8 cellular contexts compared by ENCODE assay signal in genomic region chr12:34033628-34034296, GRCh38. TPM values are rescaled to one million over a fixed set of nuclear protein-coding genes. Genes with fewer than 3 reads are reported as not detected.
DNase-seq lines count a peak whose midpoint lies in the region; FAIRE-seq and TF ChIP-seq lines count a peak whose summit lies in the region.

No MANE protein-coding gene starts in this region.

- H3K27me3 Mint-ChIP-seq in activated CD4-positive, alpha-beta memory T cell treated with anti-CD3 and anti-CD28 coated beads, Interleukin-2, amount 10 ng/mL, durations not matched to agents 7 days and 5 days, result no peaks in the 10 kb centered on the region

- H3K4me3 ChIP-seq in retinal pigment epithelial cell (ENCODE audit: low read length), result no peak overlapping the region

- H3K9me3 Mint-ChIP-seq in activated CD4-positive, alpha-beta memory T cell treated with anti-CD3 and anti-CD28 coated beads, Interleukin-2, amount 10 ng/mL, durations not matched to agents 7 days and 5 days, result no peaks in the 10 kb centered on the region

- POLR2A ChIA-PET in activated CD4-positive, alpha-beta memory T cell treated with anti-CD3 and anti-CD28 coated beads, Interleukin-2, amount 10 ng/mL, durations not matched to agents 7 days and 5 days (lab: Charles Lee), result no interaction called here

- peak; percentile 5 for DNase-seq in NCI-H510A treated with DMSO at 0.1 percent for 48 hours (lab: John Stamatoyannopoulos, UW)
- no peak for DNase-seq in NCI-H510A (lab: John Stamatoyannopoulos, UW)
- DNase-seq in NCI-H345 (lab: John Stamatoyannopoulos, UW), result peak; percentile 7
- no peak for DNase-seq in retinal pigment epithelial cell (ENCODE audit: low read depth)
- no peak for DNase-seq in stimulated activated CD4-positive, alpha-beta T cell treated with anti-CD3 and anti-CD28 coated beads, Interleukin-1b, Interleukin-23, amount 100 ng/mL, for 48 hours
- no peak for DNase-seq in activated CD4-positive, alpha-beta memory T cell treated with anti-CD3 and anti-CD28 coated beads, Interleukin-2, amount 10 ng/mL, durations not matched to agents 7 days and 5 days
- DNase-seq in NCI-H446 treated with DMSO at 0.1 percent for 48 hours (lab: John Stamatoyannopoulos, UW), result no peak

- FAIRE-seq in endometrium (lab: Jason Lieb, UNC), result peak; percentile 95

- no peaks in the 10 kb centered on the region for H3K36me3 Mint-ChIP-seq in activated CD4-positive, alpha-beta memory T cell treated with anti-CD3 and anti-CD28 coated beads, Interleukin-2, amount 10 ng/mL, durations not matched to agents 7 days and 5 days (ENCODE audit: low read depth)

- H3K4me3 Mint-ChIP-seq in activated CD4-positive, alpha-beta memory T cell treated with anti-CD3 and anti-CD28 coated beads, Interleukin-2, amount 10 ng/mL, durations not matched to agents 7 days and 5 days, result no peak overlapping the region

- CTCF ChIA-PET in activated CD4-positive, alpha-beta memory T cell treated with anti-CD3 and anti-CD28 coated beads, Interleukin-2, amount 10 ng/mL, durations not matched to agents 7 days and 5 days (lab: Charles Lee), result interaction anchor here (1.3 to 1.5 kb wide), 2 partner anchors 9 to 11 kb away, joined by 3 to 5 read pairs; partner anchors contain the start of gene ALG10

- peak; percentile 54 for TF ChIP-seq CTCF in retinal pigment epithelial cell (conservative IDR thresholded peaks at IDR 0.05; ENCODE audit: low read depth, low read length)

- no peak overlapping the region for H3K27ac Mint-ChIP-seq in activated CD4-positive, alpha-beta memory T cell treated with anti-CD3 and anti-CD28 coated beads, Interleukin-2, amount 10 ng/mL, durations not matched to agents 7 days and 5 days

- H3K4me1 Mint-ChIP-seq in activated CD4-positive, alpha-beta memory T cell treated with anti-CD3 and anti-CD28 coated beads, Interleukin-2, amount 10 ng/mL, durations not matched to agents 7 days and 5 days, result no peaks in the 10 kb centered on the region

RNA-seq across cellular contexts. Expression of gene ALG10, which starts 11.5 kb away (rescaled TPM):
- total RNA-seq in activated CD4-positive, alpha-beta memory T cell treated with anti-CD3 and anti-CD28 coated beads, Interleukin-2, amount 10 ng/mL, durations not matched to agents 7 days and 5 days, result 10 to 100 TPM; 17.6 to 18.4 TPM

Comparison
In these comparisons a context has a peak if more than half of its experiments do, and no peak if none do; other contexts are left out.
1. DNase-seq: peak in NCI-H510A treated with DMSO at 0.1 percent for 48 hours (single experiment) and NCI-H345 (single experiment); none in NCI-H510A (single experiment), retinal pigment epithelial cell (single experiment), stimulated activated CD4-positive, alpha-beta T cell treated with anti-CD3 and anti-CD28 coated beads, Interleukin-1b, Interleukin-23, amount 100 ng/mL, for 48 hours (single experiment), activated CD4-positive, alpha-beta memory T cell treated with anti-CD3 and anti-CD28 coated beads, Interleukin-2, amount 10 ng/mL, durations not matched to agents 7 days and 5 days (single experiment) and NCI-H446 treated with DMSO at 0.1 percent for 48 hours (single experiment).